8 cellular contexts compared by ENCODE assay signal in genomic region chr13:26557393-26558073, GRCh38. TPM values are rescaled to one million over a fixed set of nuclear protein-coding genes. Genes with fewer than 3 reads are reported as not detected.
DNase-seq lines count a peak whose midpoint lies in the region; ATAC-seq, FAIRE-seq and TF ChIP-seq lines count a peak whose summit lies in the region.

Gene WASF3 (plus strand): TSS chr13:26557683. CDS start chr13:26642271, 84,588 bp downstream.

- H3K27me3 Mint-ChIP-seq in immature natural killer cell (ENCODE audit: low read depth in 3 of 3), result peaks cover 11 to 22% (median 13%) of the 10 kb centered on the region in 3 donors

- no peaks in the 10 kb centered on the region for H3K9me3 ChIP-seq in skeletal muscle satellite cell (replicated peaks; ENCODE audit: low read length)

- peak within 1 kb of the TSS; percentile 97 for H3K4me2 ChIP-seq in skeletal muscle satellite cell (ENCODE audit: low read length)

- peak within 1 kb of the TSS; percentile 80 for H3K9ac ChIP-seq in skeletal muscle satellite cell (ENCODE audit: low read depth, low read length)

- peak within 1 kb of the TSS; percentile 86 for H3K4me3 ChIP-seq in skeletal muscle satellite cell (ENCODE audit: low read length)

- DNase-seq in GM12892 (ENCODE audit: insufficient read length) (peak; percentile 51), NCI-H1105 treated with DMSO at 0.1 percent for 48 hours (lab: John Stamatoyannopoulos, UW) (peak; percentile 85), SW480 (ENCODE audit: low spot score) (peak; percentile 93), immature natural killer cell (peak; percentile 7 to 27 (median 12)), cortex of kidney (lab: John Stamatoyannopoulos, UW) (no peak)
- DNase-seq in central memory CD4-positive, alpha-beta T cell, result peak; percentile 3

- peak; percentile 96 for ATAC-seq in HG02642 (IDR thresholded peaks at IDR 0.05; ENCODE audit: poor library complexity, unreplicated experiment)

- peaks cover 10 to 17% of the 10 kb centered on the region in 2 donors for H3K4me1 Mint-ChIP-seq in immature natural killer cell

- no peak within 1 kb of the TSS for H3K27ac Mint-ChIP-seq in immature natural killer cell

- H3K4me1 ChIP-seq in skeletal muscle satellite cell (ENCODE audit: control insufficient read depth, insufficient read depth, low read length), result peaks cover 29% of the 10 kb centered on the region

- peak within 1 kb of the TSS; percentile 49 to 77 (median 66) for H3K4me3 Mint-ChIP-seq in immature natural killer cell

- no peaks in the 10 kb centered on the region for H3K36me3 ChIP-seq in skeletal muscle satellite cell (ENCODE audit: insufficient read depth, low read length)

- no peak for TF ChIP-seq POLR2A in GM12892 (IDR thresholded peaks at IDR 0.05; ENCODE audit: low read depth, low read length)

- peaks cover 0 to 4% (median under 1%) of the 10 kb centered on the region in 6 donors for H3K9me3 Mint-ChIP-seq in immature natural killer cell

- peaks cover 31% of the 10 kb centered on the region for H3K27me3 ChIP-seq in skeletal muscle satellite cell (ENCODE audit: control insufficient read depth, insufficient read depth, low read length)

- FAIRE-seq in GM12892 (lab: Jason Lieb, UNC), result no peak

- H3K36me3 Mint-ChIP-seq in immature natural killer cell, result no peaks in the 10 kb centered on the region

RNA-seq across cellular contexts. Expression of gene WASF3, which starts in this region (rescaled TPM):
- 0.13 TPM for polyA plus RNA-seq in GM12892 (2012; ENCODE audit: missing spikeins)
- under 1 TPM in 1 of 3 donors, not detected in 2; 0.12 TPM for polyA plus RNA-seq in immature natural killer cell
- 12.2 and 14.0 TPM in 2 replicates for total RNA-seq in skeletal muscle satellite cell (2012; rRNA removed)

Comparison
In these comparisons a context has a peak if more than half of its experiments do, and no peak if none do; other contexts are left out.
1. Peak in DNase-seq in immature natural killer cell; RNA of the gene not detected or under 1 TPM.